ENCODE assay signal across 21 cellular contexts in genomic region chr2:102091908-102092307, GRCh38.
"Had no signal": no experiment of that assay in that cellular context is flagged by ENCODE, and none has a peak within 500 bp of the region (broad histone marks: within the 10 kb centered on the region; RNA-seq: fewer than 3 reads in every experiment).

No MANE protein-coding gene starts in this region.

- DNase-seq: Kasumi-1, MM.1S, NCI-H1048, NCI-H1105, NCI-H1417, NCI-H1436 treated with DMSO at 0.1 percent for 48 hours, NCI-H1694 treated with DMSO at 0.1 percent for 48 hours, NCI-H1930, NCI-H2081, NCI-H2107, NCI-H2227 treated with DMSO at 0.1 percent for 48 hours, NCI-H524, NCI-H526 treated with DMSO at 0.1 percent for 48 hours, NCI-H748 treated with DMSO at 0.1 percent for 48 hours, Right ventricle myocardium superior, RPMI8226, SIG-M5 had no signal

- H3K27me3 ChIP-seq: SJSA1 had no signal

- H3K9ac ChIP-seq: KMS-11 had no signal

- H3K4me3 ChIP-seq: SJSA1, SK-N-MC had no signal

- FAIRE-seq: RCC 7860 had no signal

- H3K27ac ChIP-seq: KMS-11, SJSA1, SK-N-MC had no signal

- H3K9me3 ChIP-seq: SJSA1 had no signal

- H3K36me3 ChIP-seq: SJSA1 had no signal

- H3K4me2 ChIP-seq: KMS-11 had no signal
